ENCODE assay signal across 1 cellular context in the genomic region with DNA sequence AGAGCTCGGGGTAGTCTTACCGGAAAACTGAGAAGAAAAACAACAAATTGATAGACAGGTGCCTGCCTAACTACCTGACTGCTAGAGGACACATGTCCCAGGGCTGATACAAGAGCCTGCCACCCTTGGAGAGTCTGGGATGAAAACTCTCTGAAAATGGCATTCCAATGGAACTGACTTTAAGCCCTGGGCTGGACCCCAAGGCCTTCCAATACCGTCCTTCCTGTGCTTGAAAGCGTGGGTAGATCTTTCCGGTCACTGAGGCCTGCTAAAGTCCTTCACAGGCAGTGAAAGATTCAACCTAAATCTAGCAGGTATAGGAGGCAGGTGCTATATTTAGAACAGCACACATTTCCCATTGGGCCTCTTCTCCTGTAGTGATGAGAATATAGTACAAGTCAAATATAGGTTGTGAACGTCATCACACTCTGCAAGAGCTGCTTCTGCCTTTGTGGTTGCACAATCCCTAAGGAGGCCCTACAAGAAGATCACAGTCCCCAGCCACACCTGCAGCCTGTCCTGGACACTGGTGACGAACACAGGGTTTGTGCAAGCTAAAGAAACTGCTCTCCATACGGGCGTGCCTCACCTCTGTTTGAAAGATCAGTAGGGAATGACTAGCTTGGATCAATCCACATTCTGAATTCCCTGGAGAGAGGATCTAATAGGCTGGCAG.
TF ChIP-seq lines count a peak whose summit lies in the region.

No MANE protein-coding gene starts in this region.

TF ChIP-seq in HepG2, 621 proteins besides CTCF, POLR2A, EP300 and RAD21 (continued from another document and continues in another):
- no peak for TF ChIP-seq ZFP91 (CRISPR knock-in tag; IDR thresholded peaks at IDR 0.05; ENCODE audit: borderline replicate concordance)
- TF ChIP-seq HNF4A (CRISPR knock-in tag; IDR thresholded peaks at IDR 0.05) = no peak
- TF ChIP-seq SNAPC5 (CRISPR knock-in tag; IDR thresholded peaks at IDR 0.05; ENCODE audit: borderline replicate concordance) = no peak
- TF ChIP-seq ZKSCAN1 (IDR thresholded peaks at IDR 0.05; ENCODE audit: low read length) = no peak
- TF ChIP-seq GPN1 (CRISPR knock-in tag; IDR thresholded peaks at IDR 0.05; ENCODE audit: borderline replicate concordance) = no peak
- no peak for TF ChIP-seq PAX8 (CRISPR knock-in tag; IDR thresholded peaks at IDR 0.05; ENCODE audit: borderline replicate concordance)
- no peak for TF ChIP-seq BCL6 (CRISPR knock-in tag; IDR thresholded peaks at IDR 0.05)
- TF ChIP-seq SIN3B (IDR thresholded peaks at IDR 0.05; ENCODE audit: low read length) = no peak
- TF ChIP-seq TEAD3 (CRISPR knock-in tag; optimal IDR thresholded peaks at IDR 0.05; ENCODE audit: borderline replicate concordance) = peak; percentile 5
- 0 out of 2 replicates have a peak, but pooled peaks have one; percentile 8 for TF ChIP-seq ZNF556 (CRISPR knock-in tag; IDR thresholded peaks at IDR 0.05; ENCODE audit: borderline replicate concordance)
- no peak for TF ChIP-seq ZNF850 (CRISPR knock-in tag; conservative IDR thresholded peaks at IDR 0.05)
- TF ChIP-seq ZNF878 (CRISPR knock-in tag; IDR thresholded peaks at IDR 0.05) = no peak
- TF ChIP-seq ZNF282 (IDR thresholded peaks at IDR 0.05; ENCODE audit: partially characterized antibody) = no peak
- TF ChIP-seq PITX1 (CRISPR knock-in tag; IDR thresholded peaks at IDR 0.05) = no peak
- no peak for TF ChIP-seq NR0B2 (CRISPR knock-in tag; IDR thresholded peaks at IDR 0.05)
- no peak for TF ChIP-seq KLF6 (CRISPR knock-in tag; IDR thresholded peaks at IDR 0.05)
- TF ChIP-seq SAP130 (CRISPR knock-in tag; IDR thresholded peaks at IDR 0.05; ENCODE audit: low read depth) = no peak; the same call in 1 of the 2 replicates
- 0 out of 2 replicates have a peak, but pooled peaks have one; percentile 28 for TF ChIP-seq ZBTB8A (CRISPR knock-in tag; IDR thresholded peaks at IDR 0.05; ENCODE audit: borderline replicate concordance, low read depth)
- TF ChIP-seq, protein P1, sequence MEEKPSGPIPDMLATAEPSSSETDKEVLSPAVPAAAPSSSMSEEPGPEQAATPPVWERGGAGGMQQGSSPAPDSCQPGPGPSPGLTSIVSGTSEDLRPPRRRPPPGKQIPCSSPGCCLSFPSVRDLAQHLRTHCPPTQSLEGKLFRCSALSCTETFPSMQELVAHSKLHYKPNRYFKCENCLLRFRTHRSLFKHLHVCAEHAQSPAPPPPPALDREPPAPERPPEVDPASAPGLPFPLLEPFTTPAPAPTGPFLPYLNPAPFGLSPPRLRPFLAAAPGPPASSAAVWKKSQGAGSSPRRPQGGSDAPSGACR (CRISPR knock-in tag; IDR thresholded peaks at IDR 0.05) = peak; percentile 21; the same call in 1 of the 2 replicates
- TF ChIP-seq KLF12 (CRISPR knock-in tag; IDR thresholded peaks at IDR 0.05; ENCODE audit: borderline replicate concordance) = no peak
- no peak for TF ChIP-seq BHLHE40 (IDR thresholded peaks at IDR 0.05; ENCODE audit: low read length)
- no peak for TF ChIP-seq ZFP36L1 (CRISPR knock-in tag; IDR thresholded peaks at IDR 0.05)
- 0 out of 2 replicates have a peak, but pooled peaks have one; percentile 37 for TF ChIP-seq KDM2A (CRISPR knock-in tag; IDR thresholded peaks at IDR 0.05; ENCODE audit: borderline replicate concordance, low read depth)
- TF ChIP-seq ZNF687 (CRISPR knock-in tag; IDR thresholded peaks at IDR 0.05) = no peak
- no peak for TF ChIP-seq MYC (CRISPR knock-in tag; IDR thresholded peaks at IDR 0.05; ENCODE audit: borderline replicate concordance)
- TF ChIP-seq, protein P2, sequence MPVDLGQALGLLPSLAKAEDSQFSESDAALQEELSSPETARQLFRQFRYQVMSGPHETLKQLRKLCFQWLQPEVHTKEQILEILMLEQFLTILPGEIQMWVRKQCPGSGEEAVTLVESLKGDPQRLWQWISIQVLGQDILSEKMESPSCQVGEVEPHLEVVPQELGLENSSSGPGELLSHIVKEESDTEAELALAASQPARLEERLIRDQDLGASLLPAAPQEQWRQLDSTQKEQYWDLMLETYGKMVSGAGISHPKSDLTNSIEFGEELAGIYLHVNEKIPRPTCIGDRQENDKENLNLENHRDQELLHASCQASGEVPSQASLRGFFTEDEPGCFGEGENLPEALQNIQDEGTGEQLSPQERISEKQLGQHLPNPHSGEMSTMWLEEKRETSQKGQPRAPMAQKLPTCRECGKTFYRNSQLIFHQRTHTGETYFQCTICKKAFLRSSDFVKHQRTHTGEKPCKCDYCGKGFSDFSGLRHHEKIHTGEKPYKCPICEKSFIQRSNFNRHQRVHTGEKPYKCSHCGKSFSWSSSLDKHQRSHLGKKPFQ (CRISPR knock-in tag; IDR thresholded peaks at IDR 0.05; ENCODE audit: insufficient replicate concordance) = no peak
- 0 out of 2 replicates have a peak, but pooled peaks have one; percentile 19 for TF ChIP-seq ZNF264 (CRISPR knock-in tag; IDR thresholded peaks at IDR 0.05)
- TF ChIP-seq RBM22 (optimal IDR thresholded peaks at IDR 0.05; ENCODE audit: low read length) = no peak
- no peak for TF ChIP-seq TSC22D2 (CRISPR knock-in tag; IDR thresholded peaks at IDR 0.05; ENCODE audit: borderline replicate concordance)
- peak in 1 of 2 experiments; percentile 33; a peak in 1 of 4 replicates for TF ChIP-seq HMGXB4 (CRISPR knock-in tag; IDR thresholded peaks at IDR 0.05; ENCODE audit: borderline replicate concordance in 1 of 2, low read depth in 1 of 2)
- 0 out of 2 replicates have a peak, but pooled peaks have one; percentile 7 for TF ChIP-seq ARID5B (CRISPR knock-in tag; IDR thresholded peaks at IDR 0.05)
- TF ChIP-seq TCF7 (IDR thresholded peaks at IDR 0.05; ENCODE audit: low read depth) = no peak
- TF ChIP-seq, protein P3, sequence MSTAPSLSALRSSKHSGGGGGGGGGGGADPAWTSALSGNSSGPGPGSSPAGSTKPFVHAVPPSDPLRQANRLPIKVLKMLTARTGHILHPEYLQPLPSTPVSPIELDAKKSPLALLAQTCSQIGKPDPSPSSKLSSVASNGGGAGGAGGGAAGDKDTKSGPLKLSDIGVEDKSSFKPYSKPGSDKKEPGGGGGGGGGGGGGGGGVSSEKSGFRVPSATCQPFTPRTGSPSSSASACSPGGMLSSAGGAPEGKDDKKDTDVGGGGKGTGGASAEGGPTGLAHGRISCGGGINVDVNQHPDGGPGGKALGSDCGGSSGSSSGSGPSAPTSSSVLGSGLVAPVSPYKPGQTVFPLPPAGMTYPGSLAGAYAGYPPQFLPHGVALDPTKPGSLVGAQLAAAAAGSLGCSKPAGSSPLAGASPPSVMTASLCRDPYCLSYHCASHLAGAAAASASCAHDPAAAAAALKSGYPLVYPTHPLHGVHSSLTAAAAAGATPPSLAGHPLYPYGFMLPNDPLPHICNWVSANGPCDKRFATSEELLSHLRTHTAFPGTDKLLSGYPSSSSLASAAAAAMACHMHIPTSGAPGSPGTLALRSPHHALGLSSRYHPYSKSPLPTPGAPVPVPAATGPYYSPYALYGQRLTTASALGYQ (CRISPR knock-in tag; IDR thresholded peaks at IDR 0.05) = no peak
- no peak for TF ChIP-seq ISL2 (CRISPR knock-in tag; IDR thresholded peaks at IDR 0.05)
